7 cellular contexts compared by ENCODE assay signal in genomic region chr1:160108888-160109662, GRCh38.
DNase-seq lines count a peak whose midpoint lies in the region; ATAC-seq and TF ChIP-seq lines count a peak whose summit lies in the region.

No MANE protein-coding gene starts in this region.

- peaks cover 4% of the 10 kb centered on the region for H3K4me1 Mint-ChIP-seq in activated naive CD8-positive, alpha-beta T cell treated with anti-CD3 and anti-CD28 coated beads, Interleukin-2, amount 50 U/mL, for 24 hours
- H3K4me1 Mint-ChIP-seq in stimulated activated memory B cell treated with anti-CD40 and anti-IgM and Interleukin-4, amounts not matched to agents 10 μg/mL and 1 μg/mL and 100 μg/mL, for 72 hours: peaks cover 9% of the 10 kb centered on the region

- no peaks in the 10 kb centered on the region for H3K36me3 ChIP-seq in iPS-18a (ENCODE audit: control insufficient read depth, low read depth, low read length)

- H3K4me3 Mint-ChIP-seq in activated naive CD8-positive, alpha-beta T cell treated with anti-CD3 and anti-CD28 coated beads, Interleukin-2, amount 50 U/mL, for 24 hours: no peak overlapping the region
- no peak overlapping the region for H3K4me3 Mint-ChIP-seq in stimulated activated memory B cell treated with anti-CD40 and anti-IgM and Interleukin-4, amounts not matched to agents 10 μg/mL and 1 μg/mL and 100 μg/mL, for 72 hours

- no peaks in the 10 kb centered on the region for H3K27me3 ChIP-seq in iPS-18a (ENCODE audit: control insufficient read depth, insufficient read depth, low read length)

- H3K27ac Mint-ChIP-seq in activated naive CD8-positive, alpha-beta T cell treated with anti-CD3 and anti-CD28 coated beads, Interleukin-2, amount 50 U/mL, for 24 hours: peak overlapping the region; percentile 83
- H3K27ac Mint-ChIP-seq in stimulated activated memory B cell treated with anti-CD40 and anti-IgM and Interleukin-4, amounts not matched to agents 10 μg/mL and 1 μg/mL and 100 μg/mL, for 72 hours: no peak overlapping the region

- no peaks in the 10 kb centered on the region for H3K9me3 ChIP-seq in iPS-18a (ENCODE audit: control insufficient read depth, low read depth, low read length)

- no peaks in the 10 kb centered on the region for H3K9me3 Mint-ChIP-seq in activated naive CD8-positive, alpha-beta T cell treated with anti-CD3 and anti-CD28 coated beads, Interleukin-2, amount 50 U/mL, for 24 hours
- no peaks in the 10 kb centered on the region for H3K9me3 Mint-ChIP-seq in stimulated activated memory B cell treated with anti-CD40 and anti-IgM and Interleukin-4, amounts not matched to agents 10 μg/mL and 1 μg/mL and 100 μg/mL, for 72 hours

- peak; percentile 67 for TF ChIP-seq CTCF in GM12864 (IDR thresholded peaks at IDR 0.05; ENCODE audit: low read depth, low read length, missing control alignments)

- H3K4me3 ChIP-seq in GM12864 (ENCODE audit: low read depth, low read length): no peak overlapping the region
- H3K4me3 ChIP-seq in iPS-18a (ENCODE audit: low read length): no peak overlapping the region

- peak overlapping the region; percentile 49 for H3K9ac ChIP-seq in iPS-18a (ENCODE audit: low read length)

- H3K4me1 ChIP-seq in iPS-18a (ENCODE audit: control insufficient read depth, low read depth, low read length): peaks cover 37% of the 10 kb centered on the region

- ATAC-seq in activated naive CD8-positive, alpha-beta T cell treated with anti-CD3 and anti-CD28 coated beads, Interleukin-2, amount 50 U/mL, for 24 hours: no peak
- ATAC-seq in stimulated activated memory B cell treated with anti-CD40 and anti-IgM and Interleukin-4, amounts not matched to agents 10 μg/mL and 1 μg/mL and 100 μg/mL, for 72 hours: no peak

- peak overlapping the region; percentile 76 for H3K27ac ChIP-seq in iPS-18a (ENCODE audit: low read length)

- H3K27me3 Mint-ChIP-seq in activated naive CD8-positive, alpha-beta T cell treated with anti-CD3 and anti-CD28 coated beads, Interleukin-2, amount 50 U/mL, for 24 hours: peaks cover 6% of the 10 kb centered on the region
- peaks cover 39% of the 10 kb centered on the region for H3K27me3 Mint-ChIP-seq in stimulated activated memory B cell treated with anti-CD40 and anti-IgM and Interleukin-4, amounts not matched to agents 10 μg/mL and 1 μg/mL and 100 μg/mL, for 72 hours

- DNase-seq in GM12864 (ENCODE audit: low read depth) (no peak), NCI-H1694 (lab: John Stamatoyannopoulos, UW) (peak; percentile 51), NCI-H1092 treated with DMSO at 0.1 percent for 48 hours (lab: John Stamatoyannopoulos, UW) (no peak)
- peak; percentile 40 for DNase-seq in activated naive CD8-positive, alpha-beta T cell treated with anti-CD3 and anti-CD28 coated beads, Interleukin-2, amount 50 U/mL, for 24 hours
- DNase-seq in stimulated activated naive CD4-positive, alpha-beta T cell treated with Interleukin-2 at 50 U/mL for 16 hours (lab: John Stamatoyannopoulos, UW): peak; percentile 26

- no peaks in the 10 kb centered on the region for H3K36me3 Mint-ChIP-seq in activated naive CD8-positive, alpha-beta T cell treated with anti-CD3 and anti-CD28 coated beads, Interleukin-2, amount 50 U/mL, for 24 hours (ENCODE audit: low read depth)
- no peaks in the 10 kb centered on the region for H3K36me3 Mint-ChIP-seq in stimulated activated memory B cell treated with anti-CD40 and anti-IgM and Interleukin-4, amounts not matched to agents 10 μg/mL and 1 μg/mL and 100 μg/mL, for 72 hours

Comparison
In these comparisons a context has a peak if more than half of its experiments do, and no peak if none do; other contexts are left out.
1. DNase-seq: peak in NCI-H1694 (single experiment), activated naive CD8-positive, alpha-beta T cell treated with anti-CD3 and anti-CD28 coated beads, Interleukin-2, amount 50 U/mL, for 24 hours (single experiment) and stimulated activated naive CD4-positive, alpha-beta T cell treated with Interleukin-2 at 50 U/mL for 16 hours (single experiment); none in GM12864 (single experiment) and NCI-H1092 treated with DMSO at 0.1 percent for 48 hours (single experiment).